In genomic region chr1:162458206-162458605, GRCh38 we compare ENCODE assay signal across 28 cellular contexts. TPM values are rescaled to one million over a fixed set of nuclear protein-coding genes. Genes with fewer than 3 reads are reported as not detected.
"Had no signal": no experiment of that assay in that cellular context is flagged by ENCODE, and none has a peak within 500 bp of the region (broad histone marks: within the 10 kb centered on the region; RNA-seq: fewer than 3 reads in every experiment).

No MANE protein-coding gene starts in this region.

- H3K9me3 Mint-ChIP-seq: activated CD4-positive, alpha-beta T cell treated with anti-CD3 and anti-CD28 coated beads, Interleukin-2, amount 10 ng/mL, durations not matched to agents 7 days and 5 days; activated naive CD4-positive, alpha-beta T cell treated with anti-CD3 and anti-CD28 coated beads, Interleukin-2, amount 50 U/mL, for 72 hours; activated T-cell treated with anti-CD3 and anti-CD28 coated beads, Interleukin-2, amount 50 U/mL, for 4 hours had no signal

- H3K27ac ChIP-seq: coronary artery, RWPE1, SJCRH30, VCaP had no signal

- ATAC-seq: activated naive CD4-positive, alpha-beta T cell treated with anti-CD3 and anti-CD28 coated beads, Interleukin-2, amount 50 U/mL, for 72 hours; activated T-cell treated with anti-CD3 and anti-CD28 coated beads, Interleukin-2, amount 50 U/mL, for 4 hours; Panc1 had no signal

- H3K9ac ChIP-seq: SK-N-SH had no signal

- H3K4me2 ChIP-seq: SK-N-SH had no signal

- H3K4me3 Mint-ChIP-seq: activated CD4-positive, alpha-beta memory T cell treated with anti-CD3 and anti-CD28 coated beads for 36 hours; activated CD4-positive, alpha-beta T cell treated with anti-CD3 and anti-CD28 coated beads, Interleukin-2, amount 10 ng/mL, durations not matched to agents 7 days and 5 days; activated T-cell treated with anti-CD3 and anti-CD28 coated beads, Interleukin-2, amount 50 U/mL, for 4 hours had no signal

- H3K36me3 ChIP-seq: SJCRH30 had no signal

- H3K4me1 ChIP-seq: SJCRH30 had no signal

- DNase-seq: activated CD4-positive, alpha-beta memory T cell treated with anti-CD3 and anti-CD28 coated beads for 36 hours; activated CD4-positive, alpha-beta T cell treated with anti-CD3 and anti-CD28 coated beads, Interleukin-2, amount 10 ng/mL, durations not matched to agents 7 days and 5 days; activated CD4-positive, CD25-positive, alpha-beta regulatory T cell; activated CD8-positive, alpha-beta memory T cell treated with anti-CD3 and anti-CD28 coated beads for 24 hours; activated effector memory CD4-positive, alpha-beta T cell treated with anti-CD3 and anti-CD28 coated beads, Interleukin-2, amount 50 U/mL, for 16 hours; activated naive CD4-positive, alpha-beta T cell treated with Interleukin-2 at 50 U/mL for 16 hours; activated T-cell treated with anti-CD3 and anti-CD28 coated beads, Interleukin-2, amount 50 U/mL, for 4 hours; amygdala; cerebellar nuclear complex; NCI-H1048; NCI-H146; NCI-H187 treated with DMSO at 0.1 percent for 48 hours; NCI-H2081 treated with DMSO at 0.1 percent for 48 hours; NCI-H345; NCI-H510A; NCI-H526 treated with DMSO at 0.1 percent for 48 hours; Right ventricle myocardium superior; SJCRH30; SK-N-SH; T-helper 1 cell had no signal

- H3K27me3 ChIP-seq: SJCRH30 had no signal

- H3K9me3 ChIP-seq: SJCRH30, SK-N-SH had no signal

- H3K4me3 ChIP-seq: coronary artery, SJCRH30 had no signal

- H3K36me3 Mint-ChIP-seq: activated CD4-positive, alpha-beta memory T cell treated with anti-CD3 and anti-CD28 coated beads for 36 hours; activated naive CD4-positive, alpha-beta T cell treated with anti-CD3 and anti-CD28 coated beads, Interleukin-2, amount 50 U/mL, for 72 hours had no signal

- H3K4me1 Mint-ChIP-seq: activated CD4-positive, alpha-beta T cell treated with anti-CD3 and anti-CD28 coated beads, Interleukin-2, amount 10 ng/mL, durations not matched to agents 7 days and 5 days had no signal

- H3K27ac Mint-ChIP-seq: activated CD4-positive, alpha-beta memory T cell treated with anti-CD3 and anti-CD28 coated beads for 36 hours; activated CD4-positive, alpha-beta T cell treated with anti-CD3 and anti-CD28 coated beads, Interleukin-2, amount 10 ng/mL, durations not matched to agents 7 days and 5 days; activated naive CD4-positive, alpha-beta T cell treated with anti-CD3 and anti-CD28 coated beads, Interleukin-2, amount 50 U/mL, for 72 hours had no signal

RNA-seq across cellular contexts. Expression of gene SH2D1B, which starts 46.3 kb away (rescaled TPM):
- total RNA-seq: activated CD4-positive, alpha-beta memory T cell treated with anti-CD3 and anti-CD28 coated beads for 36 hours; activated CD4-positive, alpha-beta T cell treated with anti-CD3 and anti-CD28 coated beads, Interleukin-2, amount 10 ng/mL, durations not matched to agents 7 days and 5 days; cardiac septum; OCI-LY7; SJCRH30; T-helper 2 cell treated with Interferon-gamma antibody and Interleukin-4, amounts not matched to agents 100 ng/mL and 5 ng/mL, for 36 hours had no signal
